In genomic region chr9:85940832-85941616, GRCh38 we compare ENCODE assay signal across 8 cellular contexts. TPM values are rescaled to one million over a fixed set of nuclear protein-coding genes. Genes with fewer than 3 reads are reported as not detected.
DNase-seq lines count a peak whose midpoint lies in the region; ATAC-seq and TF ChIP-seq lines count a peak whose summit lies in the region.

TSS of gene NAA35 (plus strand) at chr9:85941146. CDS start at chr9:85942160, 1,014 bp downstream.

- H3K4me3 ChIP-seq in OCI-LY7 (ENCODE audit: low read depth, low read length, poor library complexity, severe bottlenecking), result peak within 1 kb of the TSS; percentile 98

- H4K20me1 ChIP-seq in OCI-LY7 (ENCODE audit: insufficient read depth, low read length), result peaks cover 16% of the 10 kb centered on the region; the same call in 1 of the 2 replicates

- no peaks in the 10 kb centered on the region for H3K36me3 Mint-ChIP-seq in endothelial cell (ENCODE audit: low read depth, unreplicated experiment)

- DNase-seq in D341Med (ENCODE audit: low spot score) (peak; percentile 99), HuH-7.5 (ENCODE audit: low spot score) (peak; percentile 91), OCI-LY7 (ENCODE audit: low spot score) (peak; percentile 99), activated T-cell treated with anti-CD3 and anti-CD28 coated beads for 1 hour (ENCODE audit: low read depth) (peak; percentile 98), endothelial cell (ENCODE audit: low spot score) (peak; percentile 99), midbrain (lab: John Stamatoyannopoulos, UW) (peak; percentile 99)
- DNase-seq in stimulated activated CD8-positive, alpha-beta memory T cell treated with anti-CD3 and anti-CD28 coated beads, Interleukin-2, amount 100 ng/mL, for 1 hour (ENCODE audit: low read depth in 2 of 2), result peak; percentile 98

- H3K9me3 ChIP-seq in OCI-LY7 (ENCODE audit: low read length), result peaks cover 4% of the 10 kb centered on the region; the same call in 1 of the 2 replicates

- no peaks in the 10 kb centered on the region for H3K9me2 ChIP-seq in OCI-LY7 (ENCODE audit: insufficient read depth, low read length)

- CTCF ChIA-PET in OCI-LY7 (lab: Charles Lee; ENCODE audit: unreplicated experiment), result no interaction called here

- no peaks in the 10 kb centered on the region for H3K9me3 Mint-ChIP-seq in endothelial cell (ENCODE audit: unreplicated experiment)

- POLR2A ChIA-PET in OCI-LY7 (lab: Charles Lee), result interaction anchor here (0.5 to 2.1 kb wide), 4 partner anchors 8 to 1941 kb away, joined by 3 to 5 read pairs (median 3); no protein-coding TSS in a partner anchor

- H3K27ac ChIP-seq in OCI-LY7 (ENCODE audit: low read depth, low read length, poor library complexity, severe bottlenecking), result peak within 1 kb of the TSS; percentile 35

- peaks cover 19% of the 10 kb centered on the region; the same call in 1 of the 2 replicates for H3K79me2 ChIP-seq in OCI-LY7 (ENCODE audit: insufficient read depth, low read depth, low read length)

- BruUV-seq in OCI-LY7 (replicated peaks; lab: Mats Ljungman, UMichigan), result no TSS peak

- ATAC-seq in GM21526 (IDR thresholded peaks at IDR 0.05; ENCODE audit: low FRiP score, unreplicated experiment), result peak; percentile 85

- H3K27ac Mint-ChIP-seq in endothelial cell (ENCODE audit: unreplicated experiment), result peak within 1 kb of the TSS; percentile 94

- peak within 1 kb of the TSS; percentile 96 for H3K4me3 Mint-ChIP-seq in endothelial cell (ENCODE audit: unreplicated experiment)

- TF ChIP-seq CTCF in OCI-LY7 (conservative IDR thresholded peaks at IDR 0.05; ENCODE audit: low read length) (no peak), endothelial cell (IDR thresholded peaks at IDR 0.05; ENCODE audit: unreplicated experiment) (no peak)

- peaks cover 27% of the 10 kb centered on the region for H3K36me3 ChIP-seq in OCI-LY7 (ENCODE audit: insufficient read depth, low read length)

- intact Hi-C loops in OCI-LY7 (cut with micrococcal nuclease; ENCODE audit: unreplicated experiment), result loop anchor here (5.0 kb wide), 1 partner anchor 411 kb away; the partner anchor contains the start of gene TUT7

- peaks cover 1% of the 10 kb centered on the region for H3K27me3 Mint-ChIP-seq in endothelial cell (ENCODE audit: unreplicated experiment)

- peaks cover 25% of the 10 kb centered on the region for H3K4me1 ChIP-seq in OCI-LY7 (ENCODE audit: insufficient read depth, low read length, poor library complexity, severe bottlenecking)

- H3K4me1 Mint-ChIP-seq in endothelial cell (ENCODE audit: unreplicated experiment), result no peaks in the 10 kb centered on the region

- peak within 1 kb of the TSS; percentile 79 for H3K4me2 ChIP-seq in OCI-LY7 (ENCODE audit: low read length)

- H2AFZ ChIP-seq in OCI-LY7 (ENCODE audit: low read length), result peak within 1 kb of the TSS; percentile 89

RNA-seq across cellular contexts. Expression of gene NAA35, which starts in this region (rescaled TPM):
- total RNA-seq in OCI-LY7 (2014; rRNA removed; shearing (Covaris generic)), result 9.5 and 14.1 TPM in 2 replicates
- 19.3 and 20.2 TPM in 2 replicates for total RNA-seq in OCI-LY7 (2022)
- 23.4 TPM for total RNA-seq in endothelial cell (ENCODE audit: unreplicated experiment)

Comparison
In these comparisons a context has a peak if more than half of its experiments do, and no peak if none do; other contexts are left out.
1. Peak in every context shown above with its lines: DNase-seq, ATAC-seq, H3K4me3 ChIP-seq and H3K27ac ChIP-seq.